In the genomic region with DNA sequence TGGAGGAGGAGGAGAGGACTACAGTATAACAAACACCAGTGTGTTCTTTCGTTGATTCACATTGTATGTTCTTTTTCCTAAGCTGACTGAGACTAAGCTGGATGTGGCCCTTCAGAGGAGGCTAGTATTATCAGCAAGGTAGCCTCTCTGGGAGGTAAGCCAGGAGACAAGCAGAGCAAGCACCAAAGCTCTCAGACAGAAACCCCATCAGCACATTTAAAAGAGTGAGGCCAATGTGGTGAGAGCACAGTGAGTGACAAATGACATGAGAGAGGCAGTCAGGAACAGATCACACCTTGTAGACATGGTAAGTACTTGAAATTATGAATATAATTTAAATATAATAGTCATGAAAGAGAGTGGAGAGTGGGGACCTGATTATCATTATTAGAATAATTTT, we compare ENCODE assay signal across 18 cellular contexts.
DNase-seq lines count a peak whose midpoint lies in the region; ATAC-seq and TF ChIP-seq lines count a peak whose summit lies in the region.
"Had no signal": no experiment of that assay in that cellular context is flagged by ENCODE, and none has a peak within 500 bp of the region (broad histone marks: within the 10 kb centered on the region; RNA-seq: fewer than 3 reads in every experiment).

No MANE protein-coding gene starts in this region.

- peaks cover 34% of the 10 kb centered on the region for H3K4me1 Mint-ChIP-seq in T-helper 17 cell
- peaks cover 12 to 49% of the 10 kb centered on the region in 2 donors for H3K4me1 Mint-ChIP-seq in effector memory CD8-positive, alpha-beta T cell (ENCODE audit: low read depth in 2 of 2)

- H3K27me3 Mint-ChIP-seq in T-helper 17 cell = no peaks in the 10 kb centered on the region
- H3K27me3 Mint-ChIP-seq in effector memory CD8-positive, alpha-beta T cell = no peaks in the 10 kb centered on the region
- H3K27me3 Mint-ChIP-seq: B cell had no signal

- intact Hi-C loops in Right ventricle myocardium inferior (cut with DNase I) = no loop called here
- intact Hi-C loops in left ventricle myocardium inferior (cut with micrococcal nuclease) = no loop called here
- intact Hi-C loops in heart left ventricle (cut with DNase I) = no loop called here

- H3K27ac ChIP-seq in left ventricle myocardium inferior (replicated peaks) (no peak overlapping the region), heart left ventricle (no peak overlapping the region), neural cell (ENCODE audit: low read length) (no peak overlapping the region)
- H3K27ac ChIP-seq: BLaER1 treated with 17β-estradiol and CSF1 and Interleukin-3, amounts not matched to agents 10 nM and 100 nM had no signal

- no peak overlapping the region for H3K4me3 ChIP-seq in left ventricle myocardium inferior
- no peak overlapping the region for H3K4me3 ChIP-seq in heart left ventricle
- H3K4me3 ChIP-seq in neural cell (ENCODE audit: low read length) = peak overlapping the region; percentile 33
- H3K4me3 ChIP-seq: BLaER1 treated with 17β-estradiol and CSF1 and Interleukin-3, amounts not matched to agents 10 nM and 100 nM had no signal

- 48 to 75% (median 64%) methylated on average over 1 of the region's 1 CpG for WGBS in heart left ventricle, 4 donors

- no peak overlapping the region for H3K9ac ChIP-seq in neural cell (ENCODE audit: low read length)
- H3K9ac ChIP-seq: BLaER1 treated with 17β-estradiol and CSF1 and Interleukin-3, amounts not matched to agents 10 nM and 100 nM had no signal

- H3K4me1 ChIP-seq in left ventricle myocardium inferior (peaks cover 20% of the 10 kb centered on the region), heart left ventricle (peaks cover 0 to 10% (median 0%) of the 10 kb centered on the region in 12 donors)

- no peak for TF ChIP-seq EP300 in neural cell (conservative IDR thresholded peaks at IDR 0.05; ENCODE audit: poor library complexity, severe bottlenecking)

- ATAC-seq in Right ventricle myocardium inferior (peak; percentile 78), T-helper 17 cell (no peak), heart left ventricle (peak in 3 of 4 donors; percentile 71 to 92 (median 84)), HG02973 (IDR thresholded peaks at IDR 0.05; ENCODE audit: unreplicated experiment) (no peak), HG03460 (IDR thresholded peaks at IDR 0.05; ENCODE audit: unreplicated experiment) (no peak)
- no peak for ATAC-seq in effector memory CD8-positive, alpha-beta T cell (replicated peaks)
- ATAC-seq: CD8-positive, alpha-beta T cell; HCT116 had no signal

- H3K9me3 ChIP-seq in left ventricle myocardium inferior (replicated peaks) = no peaks in the 10 kb centered on the region
- no peaks in the 10 kb centered on the region for H3K9me3 ChIP-seq in T-helper 17 cell (ENCODE audit: control insufficient read depth, low read length, poor library complexity, severe bottlenecking)
- H3K9me3 ChIP-seq in heart left ventricle = no peaks in the 10 kb centered on the region
- no peaks in the 10 kb centered on the region for H3K9me3 ChIP-seq in neural cell (ENCODE audit: low read length)

- DNase-seq in Right ventricle myocardium inferior (ENCODE audit: missing footprints) = no peak
- no peak for DNase-seq in left ventricle myocardium inferior
- no peak for DNase-seq in T-helper 17 cell
- DNase-seq in heart left ventricle = no peak
- no peak for DNase-seq in effector memory CD8-positive, alpha-beta T cell
- DNase-seq: Calu3; CD8-positive, alpha-beta T cell; DMS79 treated with DMSO at 0.1 percent for 48 hours; GF-D8; GOT3; H7; HFFc6 had no signal

- peaks cover 29% of the 10 kb centered on the region for H3K36me3 ChIP-seq in left ventricle myocardium inferior
- H3K36me3 ChIP-seq in heart left ventricle = peaks cover 0 to 49% (median 33%) of the 10 kb centered on the region in 9 donors
- H3K36me3 ChIP-seq in neural cell (ENCODE audit: insufficient read depth, low read length) = no peaks in the 10 kb centered on the region

- no peak overlapping the region for H3K4me2 ChIP-seq in neural cell (ENCODE audit: low read length)
- H3K4me2 ChIP-seq: BLaER1 treated with 17β-estradiol and CSF1 and Interleukin-3, amounts not matched to agents 10 nM and 100 nM had no signal

- no peaks in the 10 kb centered on the region for H3K9me3 Mint-ChIP-seq in effector memory CD8-positive, alpha-beta T cell
- H3K9me3 Mint-ChIP-seq: CD8-positive, alpha-beta T cell; HFFc6 had no signal

- no peaks in the 10 kb centered on the region for H3K27me3 ChIP-seq in left ventricle myocardium inferior (ENCODE audit: low read depth)
- no peaks in the 10 kb centered on the region for H3K27me3 ChIP-seq in heart left ventricle
- H3K27me3 ChIP-seq in neural cell (ENCODE audit: insufficient read depth, low read depth, low read length) = no peaks in the 10 kb centered on the region
- H3K27me3 ChIP-seq: BLaER1 treated with 17β-estradiol and CSF1 and Interleukin-3, amounts not matched to agents 10 nM and 100 nM had no signal

- no peak overlapping the region for H3K4me3 Mint-ChIP-seq in T-helper 17 cell
- H3K4me3 Mint-ChIP-seq in effector memory CD8-positive, alpha-beta T cell = no peak overlapping the region
- H3K4me3 Mint-ChIP-seq: B cell; CD8-positive, alpha-beta T cell; HFFc6 had no signal

- no peak for TF ChIP-seq RAD21 in neural cell (conservative IDR thresholded peaks at IDR 0.05)

- no peaks in the 10 kb centered on the region for H3K9me2 ChIP-seq in neural cell (ENCODE audit: insufficient read depth, low read length)

- TF ChIP-seq POLR2A in heart left ventricle (IDR thresholded peaks at IDR 0.05) = no peak

- no peaks in the 10 kb centered on the region for H3F3A ChIP-seq in neural cell (ENCODE audit: insufficient read depth, low read length, poor library complexity, severe bottlenecking)

- H2AFZ ChIP-seq in neural cell (ENCODE audit: low read depth, low read length) = no peak overlapping the region

- H3K36me3 Mint-ChIP-seq in T-helper 17 cell (ENCODE audit: low read depth) = peaks cover 12% of the 10 kb centered on the region
- peaks cover 24% of the 10 kb centered on the region for H3K36me3 Mint-ChIP-seq in effector memory CD8-positive, alpha-beta T cell (ENCODE audit: insufficient read depth)

- H3K27ac Mint-ChIP-seq in T-helper 17 cell = peak overlapping the region; percentile 29
- no peak overlapping the region for H3K27ac Mint-ChIP-seq in effector memory CD8-positive, alpha-beta T cell
- H3K27ac Mint-ChIP-seq: B cell; CD8-positive, alpha-beta T cell; HFFc6 had no signal

- no peaks in the 10 kb centered on the region for H4K20me1 ChIP-seq in neural cell (ENCODE audit: insufficient read depth)

- peaks cover 15% of the 10 kb centered on the region for H3K79me2 ChIP-seq in neural cell (replicated peaks; ENCODE audit: insufficient read depth, low read length)

- no peak for TF ChIP-seq CTCF in left ventricle myocardium inferior (IDR thresholded peaks at IDR 0.05; ENCODE audit: borderline replicate concordance)
- no peak for TF ChIP-seq CTCF in heart left ventricle (IDR thresholded peaks at IDR 0.05)
- no peak for TF ChIP-seq CTCF in neural cell (IDR thresholded peaks at IDR 0.05; ENCODE audit: poor library complexity, severe bottlenecking)

TF ChIP-seq in neural cell, 6 proteins besides CTCF, POLR2A, EP300 and RAD21:
- TF ChIP-seq EZH2 (IDR thresholded peaks at IDR 0.05; ENCODE audit: borderline replicate concordance, insufficient read depth, low read length, poor library complexity, severe bottlenecking) (no peak), TAF1 (IDR thresholded peaks at IDR 0.05; ENCODE audit: low read depth) (no peak), MXI1 (conservative IDR thresholded peaks at IDR 0.05; ENCODE audit: poor library complexity, severe bottlenecking) (no peak), REST (IDR thresholded peaks at IDR 0.05; ENCODE audit: borderline replicate concordance) (no peak), POLR2AphosphoS5 (IDR thresholded peaks at IDR 0.05) (no peak), SMC3 (conservative IDR thresholded peaks at IDR 0.05; ENCODE audit: poor library complexity) (no peak)

Comparison
In these comparisons a context has a peak if more than half of its experiments do, and no peak if none do; other contexts are left out.
1. ATAC-seq: peak in Right ventricle myocardium inferior (single experiment) and heart left ventricle (3 of 4); none in T-helper 17 cell (single experiment), HG02973 (single experiment), effector memory CD8-positive, alpha-beta T cell (single experiment) and HG03460 (single experiment).